8 cellular contexts compared by ENCODE assay signal in the genomic region with DNA sequence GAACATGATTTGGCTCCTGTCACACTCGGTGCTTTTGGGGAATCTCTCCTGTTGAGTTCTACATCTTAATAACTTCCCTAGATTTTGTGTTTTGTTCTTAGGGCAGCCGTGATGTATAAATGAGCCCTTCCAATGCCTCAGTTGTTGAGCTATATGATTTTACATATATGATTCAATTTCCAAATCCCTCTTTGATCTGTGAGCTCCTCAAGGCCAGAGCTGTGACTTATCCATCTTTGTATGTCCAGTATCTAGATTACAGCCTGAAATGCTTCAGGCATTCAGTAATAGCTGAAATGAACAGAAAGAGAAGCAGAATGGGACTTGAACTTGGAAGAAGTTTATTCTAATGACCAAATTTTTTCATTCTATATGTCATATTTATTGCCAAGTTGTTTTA. TPM values are rescaled to one million over a fixed set of nuclear protein-coding genes. Genes with fewer than 3 reads are reported as not detected.
A peak's percentile ranks its signal among the peaks of the same experiment; 100 is the strongest.
DNase-seq lines count a peak whose midpoint lies in the region; ATAC-seq and TF ChIP-seq lines count a peak whose summit lies in the region.

No MANE protein-coding gene starts in this region.

- H3K4me3 ChIP-seq in astrocyte of the spinal cord (ENCODE audit: low read depth, low read length): peak overlapping the region; percentile 28

- H3K4me3 Mint-ChIP-seq in Calu3 (ENCODE audit: low read depth, unreplicated experiment) (peak overlapping the region; percentile 71), naive B cell (peak overlapping the region; percentile 61 to 92 (median 78))

- intact Hi-C loops in Calu3 (cut with micrococcal nuclease; ENCODE audit: unreplicated experiment): no loop called here

- H3K9me3 Mint-ChIP-seq in Calu3 (ENCODE audit: low read depth, unreplicated experiment) (no peaks in the 10 kb centered on the region), naive B cell (no peaks in the 10 kb centered on the region)

- CTCF ChIA-PET in Calu3 (lab: Charles Lee): interaction anchor here (1.1 kb wide), 1 partner anchor 26 kb away, joined by 3 read pairs; the partner anchor contains the start of gene CGGBP1

- ATAC-seq in HG02759 (IDR thresholded peaks at IDR 0.05; ENCODE audit: unreplicated experiment): peak; percentile 33
- no peak for ATAC-seq in naive B cell (ENCODE audit: low read depth in 2 of 2)
- ATAC-seq in HG02571 (IDR thresholded peaks at IDR 0.05; ENCODE audit: unreplicated experiment): no peak

- DNase-seq in Calu3: no peak
- DNase-seq in astrocyte of the spinal cord (ENCODE audit: low read depth, low spot score): peak; percentile 14
- no peak for DNase-seq in naive B cell
- DNase-seq in SKM-1 (lab: John Stamatoyannopoulos, UW; ENCODE audit: unreplicated experiment): no peak
- no peak for DNase-seq in KG1 (lab: John Stamatoyannopoulos, UW)
- no peak for DNase-seq in hepatic stellate cell (ENCODE audit: low spot score)

- peak overlapping the region; percentile 91 for H3K27ac Mint-ChIP-seq in Calu3 (ENCODE audit: unreplicated experiment)
- H3K27ac Mint-ChIP-seq in naive B cell: peak overlapping the region in 5 of 6 donors; percentile 1 to 93 (median 89)

- in situ Hi-C loops in astrocyte of the spinal cord (cut with HindIII; ENCODE audit: low sequenced_read_pairs): no loop called here

- TF ChIP-seq CTCF in Calu3 (IDR thresholded peaks at IDR 0.05; ENCODE audit: unreplicated experiment) (no peak), astrocyte of the spinal cord (IDR thresholded peaks at IDR 0.05; ENCODE audit: low read depth, low read length) (no peak)

- no TSS peak for BruUV-seq in Calu3 (replicated peaks; lab: Mats Ljungman, UMichigan)

- H3K27me3 Mint-ChIP-seq in Calu3 (ENCODE audit: unreplicated experiment): no peaks in the 10 kb centered on the region
- peaks cover 0 to 6% (median 0%) of the 10 kb centered on the region in 3 donors for H3K27me3 Mint-ChIP-seq in naive B cell

- no peaks in the 10 kb centered on the region for H3K36me3 Mint-ChIP-seq in Calu3 (ENCODE audit: insufficient read depth, unreplicated experiment)
- no peaks in the 10 kb centered on the region for H3K36me3 Mint-ChIP-seq in naive B cell

- H3K4me1 Mint-ChIP-seq in Calu3 (ENCODE audit: low read depth, unreplicated experiment) (peaks cover 9% of the 10 kb centered on the region), naive B cell (peaks cover 18 to 27% (median 22%) of the 10 kb centered on the region in 3 donors)

RNA-seq across cellular contexts. Expression of gene CGGBP1, which starts 26.6 kb away (rescaled TPM):
- 70.0 and 76.9 TPM in 2 replicates for total RNA-seq in Calu3 (2022)
- polyA plus RNA-seq in naive B cell (ENCODE audit: low read depth in 6 of 6): 100 to 1,000 TPM in 5 of 6 donors, 10 to 100 TPM in 1; 99.4 to 145 (median 132) TPM

RNA-seq across cellular contexts. Expression of gene ZNF654, which starts 26.8 kb away (rescaled TPM):
- total RNA-seq in Calu3 (2022): 12.9 and 14.1 TPM in 2 replicates
- 10 to 100 TPM in 5 of 6 donors, 1 to 10 TPM in 1; 7.6 to 18.5 (median 15.8) TPM for polyA plus RNA-seq in naive B cell (ENCODE audit: low read depth in 6 of 6)
